In the genomic region with DNA sequence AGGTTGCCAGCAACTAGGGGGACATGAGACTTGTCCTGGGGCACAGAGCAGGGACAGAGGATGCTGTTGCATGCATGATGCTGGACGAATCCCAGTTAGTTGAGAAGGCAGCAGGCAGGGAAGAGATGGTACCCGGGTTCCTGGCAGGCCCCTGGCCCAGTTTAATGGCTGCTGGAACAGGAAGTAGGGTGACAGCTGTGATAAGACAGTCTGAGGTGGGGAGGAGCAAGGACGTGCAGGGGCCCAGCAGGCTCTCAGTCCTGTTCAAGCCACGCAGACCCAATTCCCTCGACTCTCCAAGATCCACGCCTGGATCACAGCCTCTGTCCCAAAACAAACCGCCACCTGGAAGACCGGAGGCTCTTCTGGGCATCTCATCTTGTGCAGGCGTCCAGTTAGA, we compare ENCODE assay signal across 32 cellular contexts. TPM values are rescaled to one million over a fixed set of nuclear protein-coding genes. Genes with fewer than 3 reads are reported as not detected.
"Had no signal": no experiment of that assay in that cellular context is flagged by ENCODE, and none has a peak within 500 bp of the region (broad histone marks: within the 10 kb centered on the region; RNA-seq: fewer than 3 reads in every experiment).

No MANE protein-coding gene starts in this region.

- H3K4me1 Mint-ChIP-seq: activated naive CD4-positive, alpha-beta T cell treated with anti-CD3 and anti-CD28 coated beads, Interleukin-2, amount 50 U/mL, for 24 hours; activated naive CD8-positive, alpha-beta T cell treated with anti-CD3 and anti-CD28 coated beads, Interleukin-2, amount 50 U/mL, for 24 hours had no signal

- H3K27ac ChIP-seq: gastroesophageal sphincter, hepatocyte, skin epidermis, upper lobe of left lung, vagina had no signal

- H3K27me3 ChIP-seq: breast epithelium, hepatocyte, upper lobe of left lung, vagina had no signal

- ATAC-seq: activated CD8-positive, alpha-beta memory T cell treated with anti-CD3 and anti-CD28 coated beads, Interleukin-2, amount 10 ng/mL, durations not matched to agents 7 days and 5 days; activated CD8-positive, alpha-beta T cell treated with anti-CD3 and anti-CD28 coated beads, Interleukin-2, amount 10 ng/mL, durations not matched to agents 7 days and 5 days; activated naive CD8-positive, alpha-beta T cell treated with anti-CD3 and anti-CD28 coated beads, Interleukin-2, amount 50 U/mL, for 24 hours; gastroesophageal sphincter; left cardiac atrium; left ventricle myocardium superior; sciatic nerve; stimulated activated effector memory CD8-positive, alpha-beta T cell treated with anti-CD3 and anti-CD28 coated beads, Interleukin-12 subunit alpha, Interleukin-12 subunit beta, amount 100 ng/mL, for 72 hours; WTC11 had no signal

- H3K4me3 Mint-ChIP-seq: activated CD8-positive, alpha-beta memory T cell treated with anti-CD3 and anti-CD28 coated beads, Interleukin-2, amount 10 ng/mL, durations not matched to agents 7 days and 5 days; activated CD8-positive, alpha-beta T cell treated with anti-CD3 and anti-CD28 coated beads, Interleukin-2, amount 10 ng/mL, durations not matched to agents 7 days and 5 days; activated naive CD4-positive, alpha-beta T cell treated with anti-CD3 and anti-CD28 coated beads, Interleukin-2, amount 50 U/mL, for 24 hours; activated naive CD8-positive, alpha-beta T cell treated with anti-CD3 and anti-CD28 coated beads, Interleukin-2, amount 50 U/mL, for 24 hours; stimulated activated effector memory CD8-positive, alpha-beta T cell treated with anti-CD3 and anti-CD28 coated beads, Interleukin-12 subunit alpha, Interleukin-12 subunit beta, amount 100 ng/mL, for 72 hours; stimulated activated naive CD8-positive, alpha-beta T cell treated with anti-CD3 and anti-CD28 coated beads, Interleukin-15, Interleukin-2, amounts not matched to agents 100 ng/mL and 50 ng/mL, for 24 hours; T-helper 2 cell treated with Interferon-gamma antibody and Interleukin-4, amounts not matched to agents 5 μg/mL and 100 μg/mL, for 36 hours; WTC11 had no signal

- H3K4me2 ChIP-seq: hepatocyte had no signal

- H3K36me3 ChIP-seq: breast epithelium, gastroesophageal sphincter, upper lobe of left lung, vagina had no signal

- H3K4me3 ChIP-seq: breast epithelium, gastroesophageal sphincter, hepatocyte, skin epidermis, upper lobe of left lung, vagina had no signal

- H3K36me3 Mint-ChIP-seq: activated CD8-positive, alpha-beta memory T cell treated with anti-CD3 and anti-CD28 coated beads, Interleukin-2, amount 10 ng/mL, durations not matched to agents 7 days and 5 days; activated naive CD4-positive, alpha-beta T cell treated with anti-CD3 and anti-CD28 coated beads, Interleukin-2, amount 50 U/mL, for 24 hours; stimulated activated effector memory CD8-positive, alpha-beta T cell treated with anti-CD3 and anti-CD28 coated beads, Interleukin-12 subunit alpha, Interleukin-12 subunit beta, amount 100 ng/mL, for 72 hours; WTC11 had no signal

- DNase-seq: activated CD4-positive, alpha-beta T cell treated with anti-CD3 and anti-CD28 coated beads for 1 hour; activated CD4-positive, alpha-beta T cell treated with anti-CD3 and anti-CD28 coated beads, Interleukin-2, amount 50 U/mL, for 1 hour; activated CD8-positive, alpha-beta memory T cell treated with anti-CD3 and anti-CD28 coated beads, Interleukin-2, amount 10 ng/mL, durations not matched to agents 7 days and 5 days; activated CD8-positive, alpha-beta T cell treated with anti-CD3 and anti-CD28 coated beads, Interleukin-2, amount 10 ng/mL, durations not matched to agents 7 days and 5 days; activated naive CD8-positive, alpha-beta T cell treated with anti-CD3 and anti-CD28 coated beads, Interleukin-2, amount 50 U/mL, for 24 hours; activated T-cell treated with anti-CD3 and anti-CD28 coated beads, Interleukin-2, amount 50 U/mL, for 48 hours; amygdala; central memory CD4-positive, alpha-beta T cell; left cardiac atrium; left ventricle myocardium superior; occipital lobe; stimulated activated CD4-positive, alpha-beta T cell treated with anti-CD3 and anti-CD28 coated beads, Interleukin-12 subunit alpha, Interleukin-12 subunit beta, amount 100 ng/mL, for 4 hours; stimulated activated CD4-positive, alpha-beta T cell treated with anti-CD3 and anti-CD28 coated beads, Interleukin-4, amount 100 ng/mL, for 24 hours; T-helper 1 cell; upper lobe of left lung had no signal

- H3K27ac Mint-ChIP-seq: activated CD8-positive, alpha-beta memory T cell treated with anti-CD3 and anti-CD28 coated beads, Interleukin-2, amount 10 ng/mL, durations not matched to agents 7 days and 5 days; activated CD8-positive, alpha-beta T cell treated with anti-CD3 and anti-CD28 coated beads, Interleukin-2, amount 10 ng/mL, durations not matched to agents 7 days and 5 days; activated naive CD4-positive, alpha-beta T cell treated with anti-CD3 and anti-CD28 coated beads, Interleukin-2, amount 50 U/mL, for 24 hours; activated naive CD8-positive, alpha-beta T cell treated with anti-CD3 and anti-CD28 coated beads, Interleukin-2, amount 50 U/mL, for 24 hours; activated T-helper 2 cell treated with anti-CD3 and anti-CD28 coated beads, Interferon-gamma antibody, Interleukin-2, Interleukin-4, amounts not matched to agents 10 μg/mL and 5 μg/mL and 100 μg/mL, durations not matched to agents 14 hours and 24 hours and 36 hours; stimulated activated naive CD8-positive, alpha-beta T cell treated with anti-CD3 and anti-CD28 coated beads, Interleukin-15, Interleukin-2, amounts not matched to agents 100 ng/mL and 50 ng/mL, for 24 hours; T-helper 2 cell treated with Interferon-gamma antibody and Interleukin-4, amounts not matched to agents 5 μg/mL and 100 μg/mL, for 36 hours had no signal

- H3K9me3 Mint-ChIP-seq: activated naive CD4-positive, alpha-beta T cell treated with anti-CD3 and anti-CD28 coated beads, Interleukin-2, amount 50 U/mL, for 24 hours; activated naive CD8-positive, alpha-beta T cell treated with anti-CD3 and anti-CD28 coated beads, Interleukin-2, amount 50 U/mL, for 24 hours; activated T-helper 2 cell treated with anti-CD3 and anti-CD28 coated beads, Interferon-gamma antibody, Interleukin-2, Interleukin-4, amounts not matched to agents 10 μg/mL and 5 μg/mL and 100 μg/mL, durations not matched to agents 14 hours and 24 hours and 36 hours; stimulated activated effector memory CD8-positive, alpha-beta T cell treated with anti-CD3 and anti-CD28 coated beads, Interleukin-12 subunit alpha, Interleukin-12 subunit beta, amount 100 ng/mL, for 72 hours; stimulated activated naive CD8-positive, alpha-beta T cell treated with anti-CD3 and anti-CD28 coated beads, Interleukin-15, Interleukin-2, amounts not matched to agents 100 ng/mL and 50 ng/mL, for 24 hours; T-helper 2 cell treated with Interferon-gamma antibody and Interleukin-4, amounts not matched to agents 5 μg/mL and 100 μg/mL, for 36 hours; WTC11 had no signal

- H2AFZ ChIP-seq: hepatocyte had no signal

- H3K9me3 ChIP-seq: breast epithelium, gastroesophageal sphincter, upper lobe of left lung, vagina had no signal

- H3K4me1 ChIP-seq: breast epithelium, upper lobe of left lung, vagina had no signal

- H3K79me2 ChIP-seq: hepatocyte had no signal

RNA-seq across cellular contexts. Expression of a gene that starts 32.0 kb away (rescaled TPM):
- total RNA-seq: activated CD8-positive, alpha-beta T cell treated with anti-CD3 and anti-CD28 coated beads, Interleukin-2, amount 10 ng/mL, durations not matched to agents 7 days and 5 days; endothelial cell of umbilical vein; fibroblast of villous mesenchyme; lung microvascular endothelial cell had no signal
- polyA plus RNA-seq: endothelial cell of umbilical vein, fibroblast of lung, keratinocyte had no signal

RNA-seq across cellular contexts. Expression of a gene that starts 40.3 kb away (rescaled TPM):
- total RNA-seq: activated CD8-positive, alpha-beta memory T cell treated with anti-CD3 and anti-CD28 coated beads, Interleukin-2, amount 10 ng/mL, durations not matched to agents 7 days and 5 days; activated CD8-positive, alpha-beta T cell treated with anti-CD3 and anti-CD28 coated beads, Interleukin-2, amount 10 ng/mL, durations not matched to agents 7 days and 5 days had no signal
